11 cellular contexts compared by ENCODE assay signal in the genomic region with DNA sequence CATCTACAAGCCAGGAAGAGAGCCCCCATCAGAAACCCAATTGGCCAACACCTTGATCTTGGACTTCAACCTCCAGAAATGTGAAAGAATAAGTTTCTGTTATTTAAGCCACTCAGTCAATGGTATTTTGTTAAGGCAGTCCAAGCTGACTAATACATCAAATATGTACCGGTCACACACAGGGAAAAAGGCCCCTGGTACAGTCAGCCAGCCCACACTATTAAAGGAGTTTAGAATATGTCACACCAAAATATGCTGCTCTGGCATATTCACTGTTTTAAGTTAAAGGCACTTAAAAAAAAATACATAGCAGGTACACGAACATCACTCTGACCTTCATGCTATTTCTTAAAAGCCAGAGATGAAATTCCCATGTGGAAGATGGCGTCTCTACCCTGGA. TPM values are rescaled to one million over a fixed set of nuclear protein-coding genes. Genes with fewer than 3 reads are reported as not detected.
DNase-seq lines count a peak whose midpoint lies in the region; TF ChIP-seq lines count a peak whose summit lies in the region.
"Had no signal": no experiment of that assay in that cellular context is flagged by ENCODE, and none has a peak within 500 bp of the region (broad histone marks: within the 10 kb centered on the region; RNA-seq: fewer than 3 reads in every experiment).

No MANE protein-coding gene starts in this region.

- H4K20me1 ChIP-seq in GM23248 (ENCODE audit: insufficient read depth), result no peaks in the 10 kb centered on the region
- no peaks in the 10 kb centered on the region for H4K20me1 ChIP-seq in MM.1S (ENCODE audit: insufficient read depth, low read length)

- in situ Hi-C loops in GM23248 (cut with MboI), result no loop called here

- TF ChIP-seq CTCF in RWPE1 (conservative IDR thresholded peaks at IDR 0.05; ENCODE audit: low read depth), result no peak
- TF ChIP-seq CTCF in right atrium auricular region (IDR thresholded peaks at IDR 0.05), result no peak
- no peak for TF ChIP-seq CTCF in WERI-Rb-1 (IDR thresholded peaks at IDR 0.05; ENCODE audit: low read depth, low read length)
- TF ChIP-seq CTCF in MM.1S (IDR thresholded peaks at IDR 0.05; ENCODE audit: low read length), result no peak

- no peak overlapping the region for H3K27ac ChIP-seq in GM23248
- H3K27ac ChIP-seq in RWPE1, result no peak overlapping the region
- no peak overlapping the region for H3K27ac ChIP-seq in right atrium auricular region
- no peak overlapping the region for H3K27ac ChIP-seq in WERI-Rb-1
- H3K27ac ChIP-seq in MM.1S (ENCODE audit: low read length), result no peak overlapping the region

- H3K27me3 ChIP-seq in GM23248 (replicated peaks; ENCODE audit: insufficient read depth), result no peaks in the 10 kb centered on the region
- no peaks in the 10 kb centered on the region for H3K27me3 ChIP-seq in right atrium auricular region
- no peaks in the 10 kb centered on the region for H3K27me3 ChIP-seq in WERI-Rb-1 (ENCODE audit: insufficient read depth, low read depth, severe bottlenecking)
- H3K27me3 ChIP-seq in MM.1S (replicated peaks; ENCODE audit: insufficient read depth, low read length), result no peaks in the 10 kb centered on the region

- peaks cover 4% of the 10 kb centered on the region; the same call in 1 of the 2 replicates for H3F3A ChIP-seq in GM23248 (ENCODE audit: insufficient read depth)
- no peaks in the 10 kb centered on the region for H3F3A ChIP-seq in MM.1S (ENCODE audit: insufficient read depth, low read length)

- H3K4me1 ChIP-seq in GM23248 (ENCODE audit: insufficient read depth), result peaks cover 20% of the 10 kb centered on the region
- H3K4me1 ChIP-seq in right atrium auricular region, result no peaks in the 10 kb centered on the region
- no peaks in the 10 kb centered on the region for H3K4me1 ChIP-seq in MM.1S (ENCODE audit: low read length)

- DNase-seq in GM23248 (peak; percentile 88), RWPE1 (ENCODE audit: low spot score) (peak; percentile 76), fibroblast of gingiva (ENCODE audit: low read depth) (peak; percentile 53), skeletal muscle cell (ENCODE audit: low read depth) (peak; percentile 55), NCI-H446 treated with DMSO at 0.1 percent for 48 hours (lab: John Stamatoyannopoulos, UW) (no peak), right atrium auricular region (ENCODE audit: low spot score) (no peak), WERI-Rb-1 (no peak), MM.1S (no peak)
- DNase-seq: DMS153; effector CD4-positive, alpha-beta T cell; NCI-H2171 had no signal

- H3K4me3 ChIP-seq in GM23248 (no peak overlapping the region), skeletal muscle cell (ENCODE audit: low read depth, low read length) (no peak overlapping the region), right atrium auricular region (no peak overlapping the region), WERI-Rb-1 (ENCODE audit: low read depth, low read length) (no peak overlapping the region), MM.1S (ENCODE audit: low read length) (no peak overlapping the region)

- CTCF ChIA-PET in RWPE1 (lab: Yijun Ruan, JAX), result no interaction called here

- H3K9me3 ChIP-seq in GM23248 (ENCODE audit: low read depth) (no peaks in the 10 kb centered on the region), right atrium auricular region (no peaks in the 10 kb centered on the region), WERI-Rb-1 (ENCODE audit: severe bottlenecking) (no peaks in the 10 kb centered on the region), MM.1S (replicated peaks; ENCODE audit: insufficient read depth, low read length) (no peaks in the 10 kb centered on the region)

- POLR2A ChIA-PET in RWPE1 (lab: Yijun Ruan, JAX; ENCODE audit: low non-redundant PET), result no interaction called here

- H2AFZ ChIP-seq in GM23248 (no peak overlapping the region), MM.1S (ENCODE audit: low read length) (no peak overlapping the region)

- H3K4me2 ChIP-seq in GM23248 (ENCODE audit: unreplicated experiment) (peak overlapping the region; percentile 3), MM.1S (ENCODE audit: low read depth, low read length) (no peak overlapping the region)

- no peaks in the 10 kb centered on the region for H3K36me3 ChIP-seq in GM23248 (ENCODE audit: low read depth)
- H3K36me3 ChIP-seq in right atrium auricular region, result no peaks in the 10 kb centered on the region
- H3K36me3 ChIP-seq in WERI-Rb-1, result no peaks in the 10 kb centered on the region
- no peaks in the 10 kb centered on the region for H3K36me3 ChIP-seq in MM.1S (replicated peaks; ENCODE audit: insufficient read depth, low read length)

- H3K9me2 ChIP-seq in GM23248 (ENCODE audit: insufficient read depth) (no peaks in the 10 kb centered on the region), MM.1S (replicated peaks; ENCODE audit: insufficient read depth, low read length) (no peaks in the 10 kb centered on the region)

- H3K79me2 ChIP-seq in GM23248 (ENCODE audit: insufficient read depth), result no peaks in the 10 kb centered on the region
- H3K79me2 ChIP-seq in MM.1S (ENCODE audit: low read length), result no peaks in the 10 kb centered on the region

- 48 to 62% methylated on average over 3 of the region's 3 CpGs for WGBS in GM23248 (ENCODE audit: low coverage in 1 of 2, low lambda C conversion rate in 2 of 2, missing lambda C conversion rate in 2 of 2), 2 experiments

- H3K9ac ChIP-seq in GM23248 (no peak overlapping the region), MM.1S (ENCODE audit: low read length) (no peak overlapping the region)

RNA-seq across cellular contexts. Expression of gene CDCA7L, which starts 15.2 kb away (rescaled TPM):
- total RNA-seq in GM23248 (2014; rRNA removed; shearing (Covaris generic)), result 44.1 and 45.9 TPM in 2 replicates
- polyA plus RNA-seq in GM23248 (2016; fragmentation: Nextera tagmentation; extraction: Ambion mirVana), result 44.0 and 44.1 TPM in 2 replicates
- 10 to 100 TPM; 32.4 to 48.9 TPM for total RNA-seq in right atrium auricular region

Comparison
In these comparisons a context has a peak if more than half of its experiments do, and no peak if none do; other contexts are left out.
1. DNase-seq: peak in GM23248 (single experiment), RWPE1 (single experiment), fibroblast of gingiva (single experiment) and skeletal muscle cell (single experiment); none in NCI-H446 treated with DMSO at 0.1 percent for 48 hours (single experiment), right atrium auricular region (single experiment), WERI-Rb-1 (single experiment) and MM.1S (single experiment).